Comparison of ENCODE assay signal across 21 cellular contexts in the genomic region with DNA sequence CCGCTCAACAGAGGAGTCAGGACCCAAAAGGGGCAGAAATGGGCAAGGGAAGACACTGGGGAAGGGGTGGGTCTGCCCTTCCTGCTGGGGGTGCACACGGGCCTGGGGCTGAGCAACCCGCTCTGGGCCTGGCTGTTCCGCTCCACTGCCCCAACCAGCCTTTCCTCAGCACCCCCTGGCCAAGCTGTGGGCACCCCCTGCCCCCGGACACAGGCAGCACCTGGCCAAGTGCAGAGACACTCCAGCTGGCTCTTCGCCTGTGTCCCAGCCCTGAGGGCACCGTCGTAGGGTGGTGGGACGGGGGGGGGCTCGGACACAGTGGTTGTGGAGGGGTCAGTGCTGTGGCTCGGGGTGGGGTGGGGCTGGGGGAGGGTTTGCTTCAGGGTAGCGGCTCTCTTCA. TPM values are rescaled to one million over a fixed set of nuclear protein-coding genes. Genes with fewer than 3 reads are reported as not detected.
DNase-seq lines count a peak whose midpoint lies in the region; ATAC-seq and TF ChIP-seq lines count a peak whose summit lies in the region.
"Had no signal": no experiment of that assay in that cellular context is flagged by ENCODE, and none has a peak within 500 bp of the region (broad histone marks: within the 10 kb centered on the region; RNA-seq: fewer than 3 reads in every experiment).

No MANE protein-coding gene starts in this region.

- H3K27me3 Mint-ChIP-seq in chondrocyte (ENCODE audit: low read depth) = no peaks in the 10 kb centered on the region
- H3K27me3 Mint-ChIP-seq in activated naive CD4-positive, alpha-beta T cell treated with anti-CD3 and anti-CD28 coated beads, Interleukin-2, amount 10 ng/mL, durations not matched to agents 7 days and 5 days = no peaks in the 10 kb centered on the region
- H3K27me3 Mint-ChIP-seq: CD4-positive, CD25-positive, alpha-beta regulatory T cell; IgD-negative memory B cell had no signal

- no peak for TF ChIP-seq POLR2A in sigmoid colon (IDR thresholded peaks at IDR 0.05)

- DNase-seq in cardiac muscle cell (ENCODE audit: low read depth in 1 of 2, low spot score in 1 of 2) (no peak), cardiac septum (ENCODE audit: low spot score) (no peak), WERI-Rb-1 (no peak), right cardiac atrium (peak in 1 of 3 donors; percentile 53), sigmoid colon (no peak), chondrocyte (ENCODE audit: low spot score) (no peak), HPDE6-E6E7 (ENCODE audit: extremely low spot score) (no peak)
- DNase-seq in activated naive CD4-positive, alpha-beta T cell treated with anti-CD3 and anti-CD28 coated beads, Interleukin-2, amount 10 ng/mL, durations not matched to agents 7 days and 5 days = no peak
- DNase-seq: 8988T; CD4-positive, CD25-positive, alpha-beta regulatory T cell; COR-L47; DMS 273 treated with DMSO at 0.1 percent for 48 hours; DND-41; Kasumi-1; MG63; NCI-H1092; NCI-H146; NCI-H2081; Peyer's patch had no signal

- H3K9me3 ChIP-seq in cardiac muscle cell (ENCODE audit: low read depth) (no peaks in the 10 kb centered on the region), WERI-Rb-1 (ENCODE audit: severe bottlenecking) (no peaks in the 10 kb centered on the region), right cardiac atrium (ENCODE audit: control insufficient read depth, low read length) (no peaks in the 10 kb centered on the region), sigmoid colon (no peaks in the 10 kb centered on the region)
- H3K9me3 ChIP-seq: HAP-1, MG63, Peyer's patch had no signal

- TF ChIP-seq CTCF in cardiac muscle cell (IDR thresholded peaks at IDR 0.05; ENCODE audit: low read depth, low read length) = no peak
- TF ChIP-seq CTCF in WERI-Rb-1 (IDR thresholded peaks at IDR 0.05; ENCODE audit: low read depth, low read length) = no peak
- TF ChIP-seq CTCF in sigmoid colon (IDR thresholded peaks at IDR 0.05) = no peak
- no peak for TF ChIP-seq CTCF in chondrocyte (IDR thresholded peaks at IDR 0.05)

- H3K4me1 ChIP-seq in cardiac muscle cell (ENCODE audit: low read depth) (peaks cover 55% of the 10 kb centered on the region), right cardiac atrium (ENCODE audit: control insufficient read depth, insufficient read depth, low read length) (peaks cover 22% of the 10 kb centered on the region), sigmoid colon (peaks cover 0 to 54% (median 35%) of the 10 kb centered on the region in 4 donors)

- no peak overlapping the region for H3K27ac Mint-ChIP-seq in chondrocyte (ENCODE audit: unreplicated experiment)
- H3K27ac Mint-ChIP-seq in activated naive CD4-positive, alpha-beta T cell treated with anti-CD3 and anti-CD28 coated beads, Interleukin-2, amount 10 ng/mL, durations not matched to agents 7 days and 5 days = no peak overlapping the region
- H3K27ac Mint-ChIP-seq: IgD-negative memory B cell had no signal

- H3K27ac ChIP-seq in cardiac muscle cell (peak overlapping the region; percentile 74), WERI-Rb-1 (peak overlapping the region; percentile 38; the same call in 1 of the 2 replicates), right cardiac atrium (ENCODE audit: low read length) (peak overlapping the region; percentile 5), sigmoid colon (peak overlapping the region in 3 of 4 donors; percentile 1 to 62 (median 54))
- H3K27ac ChIP-seq: Peyer's patch had no signal

- peaks cover 4% of the 10 kb centered on the region for H3K36me3 Mint-ChIP-seq in chondrocyte (ENCODE audit: low read depth)
- no peaks in the 10 kb centered on the region for H3K36me3 Mint-ChIP-seq in activated naive CD4-positive, alpha-beta T cell treated with anti-CD3 and anti-CD28 coated beads, Interleukin-2, amount 10 ng/mL, durations not matched to agents 7 days and 5 days

- no peak overlapping the region for H3K4me3 Mint-ChIP-seq in chondrocyte (ENCODE audit: unreplicated experiment)
- H3K4me3 Mint-ChIP-seq in activated naive CD4-positive, alpha-beta T cell treated with anti-CD3 and anti-CD28 coated beads, Interleukin-2, amount 10 ng/mL, durations not matched to agents 7 days and 5 days = no peak overlapping the region
- H3K4me3 Mint-ChIP-seq: IgD-negative memory B cell had no signal

- H3K4me3 ChIP-seq in cardiac muscle cell (no peak overlapping the region), WERI-Rb-1 (ENCODE audit: low read depth, low read length) (no peak overlapping the region), right cardiac atrium (ENCODE audit: low read length) (no peak overlapping the region), sigmoid colon (no peak overlapping the region)
- H3K4me3 ChIP-seq: HAP-1, MG63, Peyer's patch had no signal

- no peaks in the 10 kb centered on the region for H3K9me3 Mint-ChIP-seq in chondrocyte (ENCODE audit: low read depth)
- H3K9me3 Mint-ChIP-seq in activated naive CD4-positive, alpha-beta T cell treated with anti-CD3 and anti-CD28 coated beads, Interleukin-2, amount 10 ng/mL, durations not matched to agents 7 days and 5 days = no peaks in the 10 kb centered on the region
- H3K9me3 Mint-ChIP-seq: CD4-positive, CD25-positive, alpha-beta regulatory T cell; IgD-negative memory B cell had no signal

- WGBS in right cardiac atrium = 74% methylated on average over 12 of the region's 12 CpGs
- WGBS in sigmoid colon, 2 donors = 85 to 87% methylated on average over 12 of the region's 12 CpGs

- no peaks in the 10 kb centered on the region for H3K27me3 ChIP-seq in cardiac muscle cell
- H3K27me3 ChIP-seq in WERI-Rb-1 (ENCODE audit: insufficient read depth, low read depth, severe bottlenecking) = no peaks in the 10 kb centered on the region
- H3K27me3 ChIP-seq in right cardiac atrium (ENCODE audit: control insufficient read depth, insufficient read depth) = no peaks in the 10 kb centered on the region
- no peaks in the 10 kb centered on the region for H3K27me3 ChIP-seq in sigmoid colon
- H3K27me3 ChIP-seq: MG63, Peyer's patch had no signal

- H3K4me1 Mint-ChIP-seq in chondrocyte (ENCODE audit: low read depth) = peaks cover 35% of the 10 kb centered on the region
- peaks cover 16% of the 10 kb centered on the region for H3K4me1 Mint-ChIP-seq in activated naive CD4-positive, alpha-beta T cell treated with anti-CD3 and anti-CD28 coated beads, Interleukin-2, amount 10 ng/mL, durations not matched to agents 7 days and 5 days

- TF ChIP-seq EP300 in sigmoid colon (IDR thresholded peaks at IDR 0.05) = no peak

- ATAC-seq in right cardiac atrium = no peak

- intact Hi-C loops in cardiac septum (cut with DNase I) = no loop called here
- intact Hi-C loops in right cardiac atrium (cut with DNase I) = no loop called here
- intact Hi-C loops in sigmoid colon (cut with DNase I) = no loop called here

- no peaks in the 10 kb centered on the region for H3K36me3 ChIP-seq in cardiac muscle cell
- no peaks in the 10 kb centered on the region; the same call in 1 of the 2 replicates for H3K36me3 ChIP-seq in WERI-Rb-1
- H3K36me3 ChIP-seq in sigmoid colon = no peaks in the 10 kb centered on the region
- H3K36me3 ChIP-seq: HAP-1, MG63, Peyer's patch had no signal

- CTCF ChIA-PET in activated naive CD4-positive, alpha-beta T cell treated with anti-CD3 and anti-CD28 coated beads, Interleukin-2, amount 10 ng/mL, durations not matched to agents 7 days and 5 days (lab: Charles Lee) = no interaction called here

RNA-seq across cellular contexts. Expression of a gene that starts 10.3 kb away (rescaled TPM):
- total RNA-seq in cardiac muscle cell = 96.3 and 144 TPM in 2 replicates
- polyA plus RNA-seq in cardiac muscle cell = 66.1 and 79.1 TPM in 2 replicates
- total RNA-seq in cardiac septum = 55.1 TPM
- 10 to 100 TPM; 50.6 to 67.0 (median 64.4) TPM for total RNA-seq in right cardiac atrium
- 63.0 TPM for polyA plus RNA-seq in right cardiac atrium
- total RNA-seq in sigmoid colon = 10 to 100 TPM; 38.7 to 90.6 (median 47.4) TPM
- polyA plus RNA-seq in sigmoid colon = 10 to 100 TPM; 19.8 to 49.6 (median 21.3) TPM
- 82.6 to 89.5 TPM (median 87.1 TPM) in 3 replicates for total RNA-seq in chondrocyte

RNA-seq across cellular contexts. Expression of a gene that starts 24.1 kb away (rescaled TPM):
- total RNA-seq in cardiac muscle cell (43.9 and 82.2 TPM in 2 replicates), cardiac septum (17.7 TPM), right cardiac atrium (10 to 100 TPM; 18.1 to 21.1 (median 18.4) TPM), sigmoid colon (10 to 100 TPM; 19.3 to 39.2 (median 28.5) TPM), chondrocyte (26.1 to 31.0 TPM (median 26.2 TPM) in 3 replicates)
- polyA plus RNA-seq in cardiac muscle cell (22.2 and 26.6 TPM in 2 replicates), right cardiac atrium (17.9 TPM), sigmoid colon (10 to 100 TPM in 2 of 3 donors, 1 to 10 TPM in 1; 9.0 to 23.7 (median 12.6) TPM)

Comparison
In these comparisons a context has a peak if more than half of its experiments do, and no peak if none do; other contexts are left out.
1. H3K27ac ChIP-seq: peak in every context shown above with its lines; median percentile 74 in cardiac muscle cell; 54 in sigmoid colon; 38 in WERI-Rb-1; 5 in right cardiac atrium.